In the genomic region with DNA sequence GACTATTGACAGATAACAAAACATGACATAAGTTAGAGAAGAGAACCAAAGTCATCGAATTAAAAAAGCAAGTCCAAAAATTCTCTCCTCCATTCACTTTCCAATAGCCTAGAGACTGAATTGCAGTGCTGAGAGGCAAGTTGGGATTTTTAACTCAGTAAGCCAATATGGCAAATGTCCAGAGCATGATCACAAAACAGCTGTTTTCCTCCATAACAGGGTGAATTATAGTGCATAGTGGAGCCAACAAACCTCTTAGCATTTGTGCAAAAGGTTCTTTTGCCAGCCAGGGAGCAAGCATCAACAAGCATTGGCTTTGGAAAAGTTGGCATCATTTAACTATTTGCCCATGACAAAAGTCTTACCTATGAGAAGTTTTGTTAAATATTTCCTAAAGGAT, we compare ENCODE assay signal across 25 cellular contexts.
"Had no signal": no experiment of that assay in that cellular context is flagged by ENCODE, and none has a peak within 500 bp of the region (broad histone marks: within the 10 kb centered on the region; RNA-seq: fewer than 3 reads in every experiment).

No MANE protein-coding gene starts in this region.

- H3K36me3 Mint-ChIP-seq: activated naive CD8-positive, alpha-beta T cell; naive thymus-derived CD4-positive, alpha-beta T cell; stimulated activated memory B cell treated with anti-CD40 and anti-IgM and Interleukin-4, amounts not matched to agents 10 μg/mL and 1 μg/mL and 100 μg/mL, for 72 hours; type B pancreatic cell had no signal

- H3K27me3 Mint-ChIP-seq: activated B cell treated with CpG ODN at 0.5 μM for 24 hours; activated CD8-positive, alpha-beta T cell treated with anti-CD3 and anti-CD28 coated beads for 36 hours; activated naive CD8-positive, alpha-beta T cell; naive thymus-derived CD4-positive, alpha-beta T cell; stimulated activated memory B cell treated with anti-CD40 and anti-IgM and Interleukin-4, amounts not matched to agents 10 μg/mL and 1 μg/mL and 100 μg/mL, for 72 hours; stimulated activated naive CD8-positive, alpha-beta T cell treated with anti-CD3 and anti-CD28 coated beads, Interleukin-15, amount 100 ng/mL, for 72 hours had no signal

- H3K27ac Mint-ChIP-seq: activated B cell treated with CpG ODN at 0.5 μM for 24 hours; activated CD8-positive, alpha-beta T cell treated with anti-CD3 and anti-CD28 coated beads for 36 hours; activated naive CD8-positive, alpha-beta T cell; naive thymus-derived CD4-positive, alpha-beta T cell; stimulated activated memory B cell treated with anti-CD40 and anti-IgM and Interleukin-4, amounts not matched to agents 10 μg/mL and 1 μg/mL and 100 μg/mL, for 72 hours; stimulated activated naive CD8-positive, alpha-beta T cell treated with anti-CD3 and anti-CD28 coated beads, Interleukin-15, amount 100 ng/mL, for 72 hours; T-helper 2 cell treated with Interferon-gamma antibody and Interleukin-4, amounts not matched to agents 5 μg/mL and 100 μg/mL, for 36 hours; type B pancreatic cell had no signal

- H3K4me1 Mint-ChIP-seq: activated B cell treated with CpG ODN at 0.5 μM for 24 hours; naive thymus-derived CD4-positive, alpha-beta T cell; stimulated activated memory B cell treated with anti-CD40 and anti-IgM and Interleukin-4, amounts not matched to agents 10 μg/mL and 1 μg/mL and 100 μg/mL, for 72 hours; stimulated activated naive CD8-positive, alpha-beta T cell treated with anti-CD3 and anti-CD28 coated beads, Interleukin-15, amount 100 ng/mL, for 72 hours had no signal

- H3K4me3 Mint-ChIP-seq: activated B cell treated with CpG ODN at 0.5 μM for 24 hours; activated CD8-positive, alpha-beta T cell treated with anti-CD3 and anti-CD28 coated beads for 36 hours; activated naive CD8-positive, alpha-beta T cell; naive thymus-derived CD4-positive, alpha-beta T cell; stimulated activated memory B cell treated with anti-CD40 and anti-IgM and Interleukin-4, amounts not matched to agents 10 μg/mL and 1 μg/mL and 100 μg/mL, for 72 hours; stimulated activated naive CD8-positive, alpha-beta T cell treated with anti-CD3 and anti-CD28 coated beads, Interleukin-15, amount 100 ng/mL, for 72 hours; T-helper 2 cell treated with Interferon-gamma antibody and Interleukin-4, amounts not matched to agents 5 μg/mL and 100 μg/mL, for 36 hours; type B pancreatic cell had no signal

- ATAC-seq: activated CD8-positive, alpha-beta T cell treated with anti-CD3 and anti-CD28 coated beads for 36 hours; heart left ventricle; naive thymus-derived CD4-positive, alpha-beta T cell; psoas muscle; stimulated activated memory B cell treated with anti-CD40 and anti-IgM and Interleukin-4, amounts not matched to agents 10 μg/mL and 1 μg/mL and 100 μg/mL, for 72 hours; stimulated activated naive CD8-positive, alpha-beta T cell treated with anti-CD3 and anti-CD28 coated beads, Interleukin-15, amount 100 ng/mL, for 72 hours had no signal

- DNase-seq: activated B cell treated with CpG ODN at 0.5 μM for 24 hours; activated CD4-positive, alpha-beta T cell treated with anti-CD3 and anti-CD28 coated beads, Interleukin-2, amount 50 U/mL, for 1 hour; activated CD8-positive, alpha-beta T cell treated with anti-CD3 and anti-CD28 coated beads for 36 hours; activated naive CD4-positive, alpha-beta T cell; activated T-cell treated with anti-CD3 and anti-CD28 coated beads, Interleukin-2, amount 50 U/mL, for 48 hours; anterior cingulate cortex; effector CD8-positive, alpha-beta T cell; foreskin fibroblast; heart left ventricle; left ventricle myocardium inferior; midbrain; naive thymus-derived CD4-positive, alpha-beta T cell; ovary; psoas muscle; sigmoid colon; stimulated activated CD4-positive, alpha-beta T cell treated with anti-CD3 and anti-CD28 coated beads, Interleukin-1b, Interleukin-23, amount 100 ng/mL, for 48 hours; stimulated activated CD4-positive, alpha-beta T cell treated with anti-CD3 and anti-CD28 coated beads, Interleukin-4, amount 100 ng/mL, for 4 hours; stimulated activated CD8-positive, alpha-beta memory T cell treated with anti-CD3 and anti-CD28 coated beads, Interleukin-4, amount 100 ng/mL, for 48 hours; stimulated activated naive CD8-positive, alpha-beta T cell treated with anti-CD3 and anti-CD28 coated beads, Interleukin-15, amount 100 ng/mL, for 72 hours; substantia nigra; uterus had no signal
